Comparison of ENCODE assay signal across 12 cellular contexts in genomic region chr20:35467339-35468224, GRCh38.
A peak's percentile ranks its signal among the peaks of the same experiment; 100 is the strongest.
DNase-seq lines count a peak whose midpoint lies in the region; ATAC-seq lines count a peak whose summit lies in the region.
"Had no signal": no experiment of that assay in that cellular context is flagged by ENCODE, and none has a peak within 500 bp of the region (broad histone marks: within the 10 kb centered on the region; RNA-seq: fewer than 3 reads in every experiment).

No MANE protein-coding gene starts in this region.

- peak overlapping the region; percentile 55 for H3K27ac Mint-ChIP-seq in activated T-cell treated with anti-CD3 and anti-CD28 coated beads, Interleukin-2, amount 50 U/mL, for 24 hours
- H3K27ac Mint-ChIP-seq in stimulated activated effector memory CD8-positive, alpha-beta T cell treated with anti-CD3 and anti-CD28 coated beads, Interleukin-12 subunit alpha, Interleukin-12 subunit beta, amount 100 ng/mL, for 72 hours: peak overlapping the region; percentile 90

- no peaks in the 10 kb centered on the region for H3K27me3 ChIP-seq in adipocyte (replicated peaks; ENCODE audit: control insufficient read depth, insufficient read depth, low read length)

- no peaks in the 10 kb centered on the region for H3K27me3 Mint-ChIP-seq in activated T-cell treated with anti-CD3 and anti-CD28 coated beads, Interleukin-2, amount 50 U/mL, for 24 hours

- H3K36me3 Mint-ChIP-seq in activated T-cell treated with anti-CD3 and anti-CD28 coated beads, Interleukin-2, amount 50 U/mL, for 24 hours (ENCODE audit: low read depth): peaks cover 65% of the 10 kb centered on the region
- H3K36me3 Mint-ChIP-seq in stimulated activated effector memory CD8-positive, alpha-beta T cell treated with anti-CD3 and anti-CD28 coated beads, Interleukin-12 subunit alpha, Interleukin-12 subunit beta, amount 100 ng/mL, for 72 hours: peaks cover 24% of the 10 kb centered on the region

- no peak overlapping the region for H3K4me3 Mint-ChIP-seq in activated T-cell treated with anti-CD3 and anti-CD28 coated beads, Interleukin-2, amount 50 U/mL, for 24 hours
- H3K4me3 Mint-ChIP-seq in stimulated activated effector memory CD8-positive, alpha-beta T cell treated with anti-CD3 and anti-CD28 coated beads, Interleukin-12 subunit alpha, Interleukin-12 subunit beta, amount 100 ng/mL, for 72 hours: no peak overlapping the region

- no peak for ATAC-seq in stimulated activated effector memory CD8-positive, alpha-beta T cell treated with anti-CD3 and anti-CD28 coated beads, Interleukin-12 subunit alpha, Interleukin-12 subunit beta, amount 100 ng/mL, for 72 hours
- ATAC-seq in HG03045 (IDR thresholded peaks at IDR 0.05; ENCODE audit: unreplicated experiment): no peak
- ATAC-seq: lower lobe of right lung had no signal

- H3K9ac ChIP-seq in adipocyte (ENCODE audit: low read length): no peak overlapping the region

- DNase-seq in activated T-cell treated with anti-CD3 and anti-CD28 coated beads, Interleukin-2, amount 50 U/mL, for 24 hours: no peak
- no peak for DNase-seq in activated T-cell treated with anti-CD3 and anti-CD28 coated beads for 4 hours
- DNase-seq in adipocyte (ENCODE audit: low read depth): peak; percentile 52
- peak; percentile 34 for DNase-seq in kidney tubule cell (ENCODE audit: low spot score)
- DNase-seq in stimulated activated effector memory CD8-positive, alpha-beta T cell treated with anti-CD3 and anti-CD28 coated beads, Interleukin-12 subunit alpha, Interleukin-12 subunit beta, amount 100 ng/mL, for 72 hours (ENCODE audit: low spot score in 2 of 2): no peak
- DNase-seq in T-helper 9 cell: no peak
- DNase-seq in SHP77 (lab: John Stamatoyannopoulos, UW): no peak
- DNase-seq: activated T-cell treated with anti-CD3 and anti-CD28 coated beads, Interleukin-2, amount 50 U/mL, for 1 hour; effector CD4-positive, alpha-beta T cell; lower lobe of right lung; NCI-H2081 treated with DMSO at 0.1 percent for 48 hours had no signal

- H3K36me3 ChIP-seq in adipocyte (ENCODE audit: control insufficient read depth, insufficient read depth, low read length, severe bottlenecking): peaks cover 25% of the 10 kb centered on the region

- H3K9me3 Mint-ChIP-seq in activated T-cell treated with anti-CD3 and anti-CD28 coated beads, Interleukin-2, amount 50 U/mL, for 24 hours: no peaks in the 10 kb centered on the region
- no peaks in the 10 kb centered on the region for H3K9me3 Mint-ChIP-seq in stimulated activated effector memory CD8-positive, alpha-beta T cell treated with anti-CD3 and anti-CD28 coated beads, Interleukin-12 subunit alpha, Interleukin-12 subunit beta, amount 100 ng/mL, for 72 hours

- H3K4me1 Mint-ChIP-seq in activated T-cell treated with anti-CD3 and anti-CD28 coated beads, Interleukin-2, amount 50 U/mL, for 24 hours (ENCODE audit: low read depth): peaks cover 5% of the 10 kb centered on the region
- H3K4me1 Mint-ChIP-seq in stimulated activated effector memory CD8-positive, alpha-beta T cell treated with anti-CD3 and anti-CD28 coated beads, Interleukin-12 subunit alpha, Interleukin-12 subunit beta, amount 100 ng/mL, for 72 hours: peaks cover 7% of the 10 kb centered on the region

- H3K4me3 ChIP-seq in adipocyte (ENCODE audit: low read length): peak overlapping the region; percentile 36
- H3K4me3 ChIP-seq: lower lobe of right lung had no signal

- peaks cover 30% of the 10 kb centered on the region for H3K4me1 ChIP-seq in adipocyte (ENCODE audit: control insufficient read depth, insufficient read depth, low read length)
- H3K4me1 ChIP-seq: lower lobe of right lung had no signal

- no peaks in the 10 kb centered on the region for H3K9me3 ChIP-seq in adipocyte (ENCODE audit: control insufficient read depth, low read length)
- H3K9me3 ChIP-seq: lower lobe of right lung had no signal

Comparison
In these comparisons a context has a peak if more than half of its experiments do, and no peak if none do; other contexts are left out.
1. DNase-seq: peak in adipocyte (single experiment) and kidney tubule cell (single experiment); none in activated T-cell treated with anti-CD3 and anti-CD28 coated beads, Interleukin-2, amount 50 U/mL, for 24 hours (single experiment), activated T-cell treated with anti-CD3 and anti-CD28 coated beads for 4 hours (single experiment), stimulated activated effector memory CD8-positive, alpha-beta T cell treated with anti-CD3 and anti-CD28 coated beads, Interleukin-12 subunit alpha, Interleukin-12 subunit beta, amount 100 ng/mL, for 72 hours (0 of 2), T-helper 9 cell (single experiment) and SHP77 (0 of 2).